1 cellular context compared by ENCODE assay signal in genomic region chr5:170049713-170050112, GRCh38.
TF ChIP-seq lines count a peak whose summit lies in the region.

No MANE protein-coding gene starts in this region.

TF ChIP-seq in HEK293, 187 proteins besides CTCF, POLR2A, EP300 and RAD21 (continued from another document):
- TF ChIP-seq PRDM10 (tag by site-specific recombination; IDR thresholded peaks at IDR 0.05) (no peak), ZNF366 (tag by site-specific recombination; conservative IDR thresholded peaks at IDR 0.05) (no peak), ZNF785 (tag by site-specific recombination; IDR thresholded peaks at IDR 0.05) (no peak), TSHZ1 (tag by site-specific recombination; IDR thresholded peaks at IDR 0.05; ENCODE audit: borderline replicate concordance) (no peak), ZNF791 (tag by site-specific recombination; IDR thresholded peaks at IDR 0.05) (no peak), ZNF23 (tag by site-specific recombination; IDR thresholded peaks at IDR 0.05; ENCODE audit: borderline replicate concordance) (no peak), ZNF354C (tag by site-specific recombination; IDR thresholded peaks at IDR 0.05; ENCODE audit: borderline replicate concordance, low read depth) (no peak)
